In genomic region chr20:35541118-35541782, GRCh38 we compare ENCODE assay signal across 8 cellular contexts. TPM values are rescaled to one million over a fixed set of nuclear protein-coding genes. Genes with fewer than 3 reads are reported as not detected.
DNase-seq lines count a peak whose midpoint lies in the region; ATAC-seq and TF ChIP-seq lines count a peak whose summit lies in the region.

No MANE protein-coding gene starts in this region.

- WGBS in psoas muscle, 3 donors: 28 to 31% (median 30%) methylated on average over 13 of the region's 13 CpGs

- H3K27ac ChIP-seq in OCI-LY7 (ENCODE audit: low read depth, low read length, poor library complexity, severe bottlenecking): no peak overlapping the region
- peak overlapping the region; percentile 85 for H3K27ac ChIP-seq in psoas muscle

- no peaks in the 10 kb centered on the region for H3K9me2 ChIP-seq in OCI-LY7 (ENCODE audit: insufficient read depth, low read length)

- BruUV-seq in OCI-LY7 (replicated peaks; lab: Mats Ljungman, UMichigan): no TSS peak

- H3K9me3 ChIP-seq in OCI-LY7 (ENCODE audit: low read length) (no peaks in the 10 kb centered on the region), psoas muscle (no peaks in the 10 kb centered on the region)

- DNase-seq in G401 (ENCODE audit: low spot score): peak; percentile 13
- no peak for DNase-seq in OCI-LY7 (ENCODE audit: low spot score)
- no peak for DNase-seq in epithelial cell of proximal tubule (ENCODE audit: low read depth)
- DNase-seq in psoas muscle: no peak
- no peak for DNase-seq in NCI-H2081 treated with DMSO at 0.1 percent for 48 hours (lab: John Stamatoyannopoulos, UW)
- DNase-seq in COLO668 (lab: John Stamatoyannopoulos, UW; ENCODE audit: unreplicated experiment): no peak

- ATAC-seq in psoas muscle: no peak
- no peak for ATAC-seq in GM21737 (IDR thresholded peaks at IDR 0.05; ENCODE audit: unreplicated experiment)
- ATAC-seq in HG02852 (IDR thresholded peaks at IDR 0.05; ENCODE audit: unreplicated experiment): no peak

- intact Hi-C loops in OCI-LY7 (cut with micrococcal nuclease; ENCODE audit: unreplicated experiment) (loop anchor here (5.0 kb wide), 1 partner anchor 76 kb away; the partner anchor contains the start of gene SPAG4), psoas muscle (cut with DNase I) (no loop called here)

- CTCF ChIA-PET in OCI-LY7 (lab: Charles Lee; ENCODE audit: unreplicated experiment): interaction anchor here (1.9 kb wide), 1 partner anchor 50 kb away, joined by 5 read pairs; no protein-coding TSS in a partner anchor

- in situ Hi-C loops in G401 (cut with HindIII; ENCODE audit: low sequenced_read_pairs): no loop called here

- no peak for TF ChIP-seq CTCF in OCI-LY7 (conservative IDR thresholded peaks at IDR 0.05; ENCODE audit: low read length)
- TF ChIP-seq CTCF in epithelial cell of proximal tubule (conservative IDR thresholded peaks at IDR 0.05; ENCODE audit: low read depth, low read length): no peak
- TF ChIP-seq CTCF in psoas muscle (IDR thresholded peaks at IDR 0.05): no peak

- peak overlapping the region; percentile 72 for H3K4me2 ChIP-seq in OCI-LY7 (ENCODE audit: low read length)

- peaks cover 25% of the 10 kb centered on the region for H3K4me1 ChIP-seq in OCI-LY7 (ENCODE audit: insufficient read depth, low read length, poor library complexity, severe bottlenecking)
- H3K4me1 ChIP-seq in psoas muscle: peaks cover 10% of the 10 kb centered on the region

- H2AFZ ChIP-seq in OCI-LY7 (ENCODE audit: low read length): peak overlapping the region; percentile 83; the same call in 1 of the 2 replicates

- no peaks in the 10 kb centered on the region for H3K27me3 ChIP-seq in psoas muscle (ENCODE audit: insufficient read depth in 3 of 3, low read length in 2 of 3)

- H3K4me3 ChIP-seq in OCI-LY7 (ENCODE audit: low read depth, low read length, poor library complexity, severe bottlenecking): peak overlapping the region; percentile 84
- peak overlapping the region; percentile 96 for H3K4me3 ChIP-seq in epithelial cell of proximal tubule (ENCODE audit: low read depth, low read length)
- H3K4me3 ChIP-seq in psoas muscle: peak overlapping the region; percentile 96

- peaks cover 4% of the 10 kb centered on the region; the same call in 1 of the 2 replicates for H3K79me2 ChIP-seq in OCI-LY7 (ENCODE audit: insufficient read depth, low read depth, low read length)

- POLR2A ChIA-PET in OCI-LY7 (lab: Charles Lee): interaction anchor here (0.6 to 2.4 kb wide), 7 partner anchors 8 to 348 kb away, joined by 3 to 6 read pairs (median 3); no protein-coding TSS in a partner anchor

- H3K36me3 ChIP-seq in OCI-LY7 (ENCODE audit: insufficient read depth, low read length): peaks cover 11% of the 10 kb centered on the region
- H3K36me3 ChIP-seq in psoas muscle (ENCODE audit: insufficient read depth in 1 of 2, low read depth in 1 of 2): peaks cover 0 to 29% of the 10 kb centered on the region in 2 donors

- H4K20me1 ChIP-seq in OCI-LY7 (ENCODE audit: insufficient read depth, low read length): no peaks in the 10 kb centered on the region

RNA-seq across cellular contexts. Expression of gene ERGIC3, which starts 0.6 kb away (rescaled TPM):
- 344 and 371 TPM in 2 replicates for total RNA-seq in G401 (2014; rRNA removed; shearing (Covaris generic))
- total RNA-seq in OCI-LY7 (2014; rRNA removed; shearing (Covaris generic)): 171 and 178 TPM in 2 replicates
- total RNA-seq in OCI-LY7 (2022) (170 and 177 TPM in 2 replicates), epithelial cell of proximal tubule (179 and 203 TPM in 2 replicates), psoas muscle (10 to 100 TPM; 61.7 to 71.6 (median 64.6) TPM)
- 10 to 100 TPM; 67.9 to 83.5 (median 78.1) TPM for polyA plus RNA-seq in psoas muscle

RNA-seq across cellular contexts. Expression of gene C20orf173, which starts 11.8 kb away (rescaled TPM):
- not detected in 2 replicates for total RNA-seq in G401 (2014; rRNA removed; shearing (Covaris generic))
- not detected in 2 replicates for total RNA-seq in OCI-LY7 (2014; rRNA removed; shearing (Covaris generic))
- total RNA-seq in OCI-LY7 (2022) (not detected in 2 replicates), epithelial cell of proximal tubule (not detected in 2 replicates), psoas muscle (not detected)
- not detected for polyA plus RNA-seq in psoas muscle
